8 cellular contexts compared by ENCODE assay signal in the genomic region with DNA sequence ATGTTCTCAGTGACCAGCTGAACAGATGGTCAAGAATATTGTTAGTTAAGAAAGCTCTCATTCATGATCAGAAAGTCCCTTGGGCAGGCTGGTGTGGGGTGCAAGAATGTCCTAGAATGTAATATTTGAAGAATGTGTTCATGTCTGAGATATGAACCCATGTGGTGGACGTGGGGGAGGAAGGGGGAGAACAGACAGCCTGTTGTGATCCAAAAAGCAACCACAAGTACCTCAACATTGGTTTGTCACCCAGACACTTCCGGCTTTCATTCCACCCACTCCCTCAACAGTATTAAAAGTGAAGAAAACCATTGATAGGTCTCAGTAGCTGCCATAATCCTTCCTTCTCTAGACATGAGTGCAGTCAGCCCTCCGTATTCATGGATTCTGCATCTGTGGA.
DNase-seq lines count a peak whose midpoint lies in the region; ATAC-seq and TF ChIP-seq lines count a peak whose summit lies in the region.

No MANE protein-coding gene starts in this region.

- intact Hi-C loops in right cardiac atrium (cut with DNase I), result no loop called here

- no peaks in the 10 kb centered on the region for H3K79me2 ChIP-seq in KMS-11 (ENCODE audit: insufficient read depth, low read depth)

- H3K36me3 ChIP-seq in BLaER1 treated with 17β-estradiol and CSF1 and Interleukin-3, amounts not matched to agents 10 nM and 100 nM, result peaks cover 0 to 5% (median 0%) of the 10 kb centered on the region in 11 experiments; a peak in 1 of 22 replicates
- no peaks in the 10 kb centered on the region for H3K36me3 ChIP-seq in KMS-11 (ENCODE audit: insufficient read depth)

- no peak overlapping the region for H3K27ac ChIP-seq in BLaER1 treated with 17β-estradiol and CSF1 and Interleukin-3, amounts not matched to agents 10 nM and 100 nM
- peak overlapping the region; percentile 65 for H3K27ac ChIP-seq in KMS-11
- H3K27ac ChIP-seq in right cardiac atrium (ENCODE audit: low read length), result no peak overlapping the region

- no peak overlapping the region for H3K9ac ChIP-seq in BLaER1 treated with 17β-estradiol and CSF1 and Interleukin-3, amounts not matched to agents 10 nM and 100 nM
- peak overlapping the region; percentile 41; the same call in 1 of the 2 replicates for H3K9ac ChIP-seq in KMS-11

- DNase-seq in activated T-cell treated with anti-CD3 and anti-CD28 coated beads for 4 hours (peak; percentile 54), right cardiac atrium (peak in 2 of 3 donors; percentile 51 to 64), iPS-NIHi7 (ENCODE audit: extremely low spot score) (no peak), NCI-H510A (lab: John Stamatoyannopoulos, UW) (no peak)
- peak; percentile 66 for DNase-seq in stimulated activated naive CD4-positive, alpha-beta T cell treated with Interleukin-2 at 50 U/mL for 16 hours (lab: John Stamatoyannopoulos, UW)

- H3K4me2 ChIP-seq in BLaER1 treated with 17β-estradiol and CSF1 and Interleukin-3, amounts not matched to agents 10 nM and 100 nM, result peak overlapping the region; percentile 40 to 85 (median 67)
- H3K4me2 ChIP-seq in KMS-11, result peak overlapping the region; percentile 68

- 41% methylated on average over 3 of the region's 3 CpGs for WGBS in right cardiac atrium

- no peaks in the 10 kb centered on the region for H3K27me3 ChIP-seq in BLaER1 treated with 17β-estradiol and CSF1 and Interleukin-3, amounts not matched to agents 10 nM and 100 nM
- no peaks in the 10 kb centered on the region for H3K27me3 ChIP-seq in KMS-11 (ENCODE audit: insufficient read depth, low read depth)
- no peaks in the 10 kb centered on the region for H3K27me3 ChIP-seq in right cardiac atrium (ENCODE audit: control insufficient read depth, insufficient read depth)

- TF ChIP-seq CTCF in KMS-11 (conservative IDR thresholded peaks at IDR 0.05; ENCODE audit: low read depth, low read length), result no peak

- H3K9me3 ChIP-seq in BLaER1 treated with 17β-estradiol and CSF1 and Interleukin-3, amounts not matched to agents 10 nM and 100 nM (replicated peaks in 1 of 11), result no peaks in the 10 kb centered on the region
- H3K9me3 ChIP-seq in right cardiac atrium (ENCODE audit: control insufficient read depth, low read length), result no peaks in the 10 kb centered on the region

- H2AFZ ChIP-seq in KMS-11 (ENCODE audit: low read depth), result peak overlapping the region; percentile 41; the same call in 1 of the 2 replicates

- peaks cover 0 to 71% (median 29%) of the 10 kb centered on the region in 11 experiments; a peak in 16 of 22 replicates for H4K20me1 ChIP-seq in BLaER1 treated with 17β-estradiol and CSF1 and Interleukin-3, amounts not matched to agents 10 nM and 100 nM
- H4K20me1 ChIP-seq in KMS-11 (ENCODE audit: insufficient read depth), result no peaks in the 10 kb centered on the region

- H3K4me3 ChIP-seq in BLaER1 treated with 17β-estradiol and CSF1 and Interleukin-3, amounts not matched to agents 10 nM and 100 nM, result no peak overlapping the region
- H3K4me3 ChIP-seq in KMS-11 (IDR thresholded peaks at IDR 0.05; ENCODE audit: insufficient read depth, low read depth, low read length) (no peak overlapping the region), right cardiac atrium (ENCODE audit: low read length) (no peak overlapping the region)

- ATAC-seq in GM21367 (IDR thresholded peaks at IDR 0.05; ENCODE audit: unreplicated experiment), result peak; percentile 84
- ATAC-seq in right cardiac atrium, result peak; percentile 74 to 88

- H3K4me1 ChIP-seq in BLaER1 treated with 17β-estradiol and CSF1 and Interleukin-3, amounts not matched to agents 10 nM and 100 nM, result peaks cover 26 to 55% (median 36%) of the 10 kb centered on the region in 10 experiments
- peaks cover 53% of the 10 kb centered on the region for H3K4me1 ChIP-seq in KMS-11 (ENCODE audit: low read depth, poor library complexity, severe bottlenecking)
- no peaks in the 10 kb centered on the region for H3K4me1 ChIP-seq in right cardiac atrium (ENCODE audit: control insufficient read depth, insufficient read depth, low read length)

Comparison
In these comparisons a context has a peak if more than half of its experiments do, and no peak if none do; other contexts are left out.
1. DNase-seq: peak in activated T-cell treated with anti-CD3 and anti-CD28 coated beads for 4 hours (single experiment), right cardiac atrium (2 of 3) and stimulated activated naive CD4-positive, alpha-beta T cell treated with Interleukin-2 at 50 U/mL for 16 hours (single experiment); none in iPS-NIHi7 (single experiment) and NCI-H510A (single experiment).